1 cellular context compared by ENCODE assay signal in genomic region chr1:43564617-43565348, GRCh38.
A peak's percentile ranks its signal among the peaks of the same experiment; 100 is the strongest.
TF ChIP-seq lines count a peak whose summit lies in the region.

No MANE protein-coding gene starts in this region.

TF ChIP-seq in K562, 482 proteins besides CTCF, POLR2A, EP300 and RAD21:
- TF ChIP-seq ZFP36 (IDR thresholded peaks at IDR 0.05; ENCODE audit: low read depth, low read length, partially characterized antibody) (peak; percentile 86), SMARCE1 (IDR thresholded peaks at IDR 0.05) (no peak)
